20 cellular contexts compared by ENCODE assay signal in genomic region chr5:151958111-151958510, GRCh38. TPM values are rescaled to one million over a fixed set of nuclear protein-coding genes. Genes with fewer than 3 reads are reported as not detected.
DNase-seq lines count a peak whose midpoint lies in the region; ATAC-seq and TF ChIP-seq lines count a peak whose summit lies in the region.
"Had no signal": no experiment of that assay in that cellular context is flagged by ENCODE, and none has a peak within 500 bp of the region (broad histone marks: within the 10 kb centered on the region; RNA-seq: fewer than 3 reads in every experiment).

No MANE protein-coding gene starts in this region.

- no peaks in the 10 kb centered on the region for H3K9me3 ChIP-seq in CD4-positive, alpha-beta T cell (ENCODE audit: control insufficient read depth, low read length)
- no peaks in the 10 kb centered on the region for H3K9me3 ChIP-seq in WERI-Rb-1 (ENCODE audit: severe bottlenecking)
- no peaks in the 10 kb centered on the region for H3K9me3 ChIP-seq in colonic mucosa

- ATAC-seq in CD4-positive, alpha-beta T cell (ENCODE audit: poor library complexity) = no peak
- ATAC-seq: HepG2, Panc1 had no signal

- no peak overlapping the region for H3K27ac ChIP-seq in CD4-positive, alpha-beta T cell (ENCODE audit: low read depth, low read length)
- H3K27ac ChIP-seq in WERI-Rb-1 = peak overlapping the region; percentile 17; the same call in 1 of the 2 replicates
- H3K27ac ChIP-seq in colonic mucosa = no peak overlapping the region

- H3K36me3 ChIP-seq in WERI-Rb-1 = no peaks in the 10 kb centered on the region
- no peaks in the 10 kb centered on the region for H3K36me3 ChIP-seq in colonic mucosa

- H3K27ac Mint-ChIP-seq in CD4-positive, alpha-beta T cell = no peak overlapping the region
- H3K27ac Mint-ChIP-seq in progenitor cell of endocrine pancreas = peak overlapping the region; percentile 75
- H3K27ac Mint-ChIP-seq: CD14-positive monocyte had no signal

- intact Hi-C loops in CD4-positive, alpha-beta T cell (cut with DNase I, micrococcal nuclease) = loop anchor here in 1 of 2 experiments (10.0 kb wide), 1 partner anchor 157 kb away; no protein-coding TSS in a partner anchor
- intact Hi-C loops in colonic mucosa (cut with DNase I) = no loop called here

- POLR2A ChIA-PET in CD4-positive, alpha-beta T cell (lab: Charles Lee) = no interaction called here

- no peaks in the 10 kb centered on the region for H3K27me3 Mint-ChIP-seq in CD4-positive, alpha-beta T cell
- no peaks in the 10 kb centered on the region for H3K27me3 Mint-ChIP-seq in progenitor cell of endocrine pancreas

- H3K9ac ChIP-seq in colonic mucosa (ENCODE audit: low read depth in 2 of 2, low read length in 2 of 2) = no peak overlapping the region

- peaks cover 65% of the 10 kb centered on the region for H3K4me1 Mint-ChIP-seq in CD4-positive, alpha-beta T cell (ENCODE audit: low read depth)
- peaks cover 30% of the 10 kb centered on the region for H3K4me1 Mint-ChIP-seq in progenitor cell of endocrine pancreas (ENCODE audit: low read depth)
- H3K4me1 Mint-ChIP-seq: CD14-positive monocyte had no signal

- TF ChIP-seq CTCF in CD4-positive, alpha-beta T cell (IDR thresholded peaks at IDR 0.05) = no peak
- no peak for TF ChIP-seq CTCF in WERI-Rb-1 (IDR thresholded peaks at IDR 0.05; ENCODE audit: low read depth, low read length)
- TF ChIP-seq CTCF in progenitor cell of endocrine pancreas (IDR thresholded peaks at IDR 0.05; ENCODE audit: unreplicated experiment) = no peak
- TF ChIP-seq CTCF in colonic mucosa (IDR thresholded peaks at IDR 0.05) = no peak

- no peaks in the 10 kb centered on the region for H3K4me1 ChIP-seq in colonic mucosa

- H3K27me3 ChIP-seq in CD4-positive, alpha-beta T cell (ENCODE audit: control insufficient read depth, insufficient read depth, low read length) = no peaks in the 10 kb centered on the region
- H3K27me3 ChIP-seq in WERI-Rb-1 (ENCODE audit: insufficient read depth, low read depth, severe bottlenecking) (no peaks in the 10 kb centered on the region), colonic mucosa (no peaks in the 10 kb centered on the region)

- peak overlapping the region; percentile 2 for H3K4me3 Mint-ChIP-seq in CD4-positive, alpha-beta T cell
- peak overlapping the region; percentile 1 for H3K4me3 Mint-ChIP-seq in progenitor cell of endocrine pancreas (ENCODE audit: low read depth)
- H3K4me3 Mint-ChIP-seq: CD14-positive monocyte had no signal

- no peaks in the 10 kb centered on the region for H3K36me3 Mint-ChIP-seq in CD4-positive, alpha-beta T cell (ENCODE audit: low read depth)
- H3K36me3 Mint-ChIP-seq in progenitor cell of endocrine pancreas (ENCODE audit: insufficient read depth) = no peaks in the 10 kb centered on the region
- H3K36me3 Mint-ChIP-seq: CD14-positive monocyte had no signal

- CTCF ChIA-PET in CD4-positive, alpha-beta T cell (lab: Charles Lee) = no interaction called here

- H3K4me3 ChIP-seq in WERI-Rb-1 (ENCODE audit: low read depth, low read length) = no peak overlapping the region
- no peak overlapping the region for H3K4me3 ChIP-seq in colonic mucosa

- no peaks in the 10 kb centered on the region for H3K9me3 Mint-ChIP-seq in CD4-positive, alpha-beta T cell
- H3K9me3 Mint-ChIP-seq in progenitor cell of endocrine pancreas (ENCODE audit: low read depth) = no peaks in the 10 kb centered on the region

- DNase-seq in CD4-positive, alpha-beta T cell = no peak
- DNase-seq in NCI-H146 (lab: John Stamatoyannopoulos, UW) (peak; percentile 57), WERI-Rb-1 (peak; percentile 53), progenitor cell of endocrine pancreas (ENCODE audit: low spot score, unreplicated experiment) (no peak), ureter (ENCODE audit: low spot score) (no peak), colonic mucosa (no peak)
- DNase-seq in activated CD8-positive, alpha-beta memory T cell treated with anti-CD3 and anti-CD28 coated beads, Interleukin-2, amount 50 U/mL, for 4 hours = no peak
- DNase-seq: ACHN, DMS53, EL, KG1, NCI-H187 treated with DMSO at 0.1 percent for 48 hours, NCI-H345, NCI-H526 treated with DMSO at 0.1 percent for 48 hours, SW 1271 had no signal

RNA-seq across cellular contexts. Expression of gene GLRA1, which starts 33.5 kb away (rescaled TPM):
- total RNA-seq in CD4-positive, alpha-beta T cell = not detected
- not detected in 2 replicates for total RNA-seq in progenitor cell of endocrine pancreas
- not detected for total RNA-seq in ureter
- total RNA-seq in colonic mucosa = not detected
- total RNA-seq: H1, HepG2, SK-MEL-5 had no signal

Comparison
In these comparisons a context has a peak if more than half of its experiments do, and no peak if none do; other contexts are left out.
1. DNase-seq: peak in NCI-H146 (single experiment) and WERI-Rb-1 (single experiment); none in CD4-positive, alpha-beta T cell (0 of 10), progenitor cell of endocrine pancreas (single experiment), ureter (single experiment), activated CD8-positive, alpha-beta memory T cell treated with anti-CD3 and anti-CD28 coated beads, Interleukin-2, amount 50 U/mL, for 4 hours (single experiment) and colonic mucosa (single experiment).